ENCODE assay signal across 23 cellular contexts in genomic region chr3:78494831-78495230, GRCh38.
DNase-seq lines count a peak whose midpoint lies in the region; ATAC-seq, FAIRE-seq and TF ChIP-seq lines count a peak whose summit lies in the region.
"Had no signal": no experiment of that assay in that cellular context is flagged by ENCODE, and none has a peak within 500 bp of the region (broad histone marks: within the 10 kb centered on the region; RNA-seq: fewer than 3 reads in every experiment).

No MANE protein-coding gene starts in this region.

- H3K9me3 ChIP-seq in right atrium auricular region = no peaks in the 10 kb centered on the region
- H3K9me3 ChIP-seq: BE2C, SJSA1 had no signal

- TF ChIP-seq CTCF in right atrium auricular region (IDR thresholded peaks at IDR 0.05) (no peak), omental fat pad (IDR thresholded peaks at IDR 0.05) (no peak)

- H3K4me3 ChIP-seq in right atrium auricular region = no peak overlapping the region
- H3K4me3 ChIP-seq: SJSA1 had no signal

- no peak for ATAC-seq in omental fat pad (ENCODE audit: low FRiP score)
- ATAC-seq: HepG2 had no signal

- H3K27me3 ChIP-seq in right atrium auricular region = no peaks in the 10 kb centered on the region
- H3K27me3 ChIP-seq: BE2C, SJSA1 had no signal

- peak; percentile 22 for DNase-seq in NCI-H1092 treated with DMSO at 0.1 percent for 48 hours (lab: John Stamatoyannopoulos, UW)
- DNase-seq in NCI-H1092 (lab: John Stamatoyannopoulos, UW) = no peak
- peak; percentile 91 for DNase-seq in NCI-H2171 treated with DMSO at 0.1 percent for 48 hours (lab: John Stamatoyannopoulos, UW)
- DNase-seq in cerebellar cortex (ENCODE audit: low spot score) = peak; percentile 81
- DNase-seq in right atrium auricular region (ENCODE audit: low spot score) = no peak
- no peak for DNase-seq in omental fat pad (ENCODE audit: low spot score)
- DNase-seq in HTR-8/SVneo (ENCODE audit: insufficient read length, low spot score) = no peak
- DNase-seq: BE2C, Calu3, H7, Karpas-422, NCI-H1105, NCI-H1436 treated with DMSO at 0.1 percent for 48 hours, NCI-H2029, NCI-H2227 treated with DMSO at 0.1 percent for 48 hours, NCI-H526, Right ventricle myocardium superior, RPMI8226 had no signal

- H3K27ac ChIP-seq in right atrium auricular region = no peak overlapping the region
- H3K27ac ChIP-seq: 22Rv1, HL-60, SJSA1 had no signal

- H3K36me3 ChIP-seq in right atrium auricular region = no peaks in the 10 kb centered on the region
- H3K36me3 ChIP-seq: BE2C, SJSA1 had no signal

- no peak for FAIRE-seq in HTR-8/SVneo (lab: Jason Lieb, UNC)
- FAIRE-seq: G401.6, HepG2 had no signal

- H3K4me1 ChIP-seq in right atrium auricular region = no peaks in the 10 kb centered on the region
- H3K4me1 ChIP-seq: BE2C, SJSA1 had no signal

Comparison
In these comparisons a context has a peak if more than half of its experiments do, and no peak if none do; other contexts are left out.
1. DNase-seq: peak in NCI-H1092 treated with DMSO at 0.1 percent for 48 hours (single experiment), NCI-H2171 treated with DMSO at 0.1 percent for 48 hours (single experiment) and cerebellar cortex (single experiment); none in NCI-H1092 (single experiment), right atrium auricular region (single experiment), omental fat pad (single experiment) and HTR-8/SVneo (single experiment).